17 cellular contexts compared by ENCODE assay signal in genomic region chr6:2979819-2980464, GRCh38. TPM values are rescaled to one million over a fixed set of nuclear protein-coding genes. Genes with fewer than 3 reads are reported as not detected.
A peak's percentile ranks its signal among the peaks of the same experiment; 100 is the strongest.
DNase-seq lines count a peak whose midpoint lies in the region; ATAC-seq and TF ChIP-seq lines count a peak whose summit lies in the region.
"Had no signal": no experiment of that assay in that cellular context is flagged by ENCODE, and none has a peak within 500 bp of the region (broad histone marks: within the 10 kb centered on the region; RNA-seq: fewer than 3 reads in every experiment).

No MANE protein-coding gene starts in this region.

- H3K27ac ChIP-seq in body of pancreas: no peak overlapping the region
- peak overlapping the region in 1 of 2 donors; percentile 84 for H3K27ac ChIP-seq in left lung
- H3K27ac ChIP-seq in stomach: peak overlapping the region; percentile 64 to 84 (median 68)
- H3K27ac ChIP-seq in dorsolateral prefrontal cortex: no peak overlapping the region
- H3K27ac ChIP-seq: SK-N-MC had no signal

- no peaks in the 10 kb centered on the region for H3K9me3 ChIP-seq in body of pancreas
- H3K9me3 ChIP-seq in left lung: no peaks in the 10 kb centered on the region
- no peaks in the 10 kb centered on the region for H3K9me3 ChIP-seq in stomach
- H3K9me3 ChIP-seq: gastroesophageal sphincter had no signal

- peak; percentile 89 for DNase-seq in NCI-H226
- no peak for DNase-seq in body of pancreas
- no peak for DNase-seq in left lung
- no peak for DNase-seq in stomach
- no peak for DNase-seq in glomerular visceral epithelial cell (ENCODE audit: extremely low spot score)
- no peak for DNase-seq in dorsolateral prefrontal cortex
- DNase-seq: activated CD4-positive, alpha-beta memory T cell treated with anti-CD3 and anti-CD28 coated beads for 36 hours; activated effector memory CD4-positive, alpha-beta T cell treated with Interleukin-2 at 50 U/mL for 16 hours; anterior cingulate cortex; C1 segment of cervical spinal cord; cortex of kidney; NCI-H1105 treated with DMSO at 0.1 percent for 48 hours; stimulated activated naive CD4-positive, alpha-beta T cell had no signal

- peak; percentile 27 for ATAC-seq in body of pancreas
- peak; percentile 65 for ATAC-seq in left lung
- ATAC-seq in HG03378 (IDR thresholded peaks at IDR 0.05; ENCODE audit: unreplicated experiment): no peak
- ATAC-seq: gastroesophageal sphincter had no signal

- H3K4me3 ChIP-seq in body of pancreas (no peak overlapping the region), left lung (no peak overlapping the region), stomach (no peak overlapping the region), dorsolateral prefrontal cortex (no peak overlapping the region)
- H3K4me3 ChIP-seq: gastroesophageal sphincter, SK-N-MC, skin epidermis had no signal

- H3K4me1 ChIP-seq in body of pancreas (no peaks in the 10 kb centered on the region), left lung (peaks cover 10 to 41% of the 10 kb centered on the region in 2 donors), stomach (peaks cover 16 to 45% (median 26%) of the 10 kb centered on the region in 4 donors)

- no peak for TF ChIP-seq POLR2A in body of pancreas (IDR thresholded peaks at IDR 0.05)
- no peak for TF ChIP-seq POLR2A in stomach (IDR thresholded peaks at IDR 0.05)

- H3K27me3 ChIP-seq in body of pancreas (no peaks in the 10 kb centered on the region), left lung (no peaks in the 10 kb centered on the region), stomach (no peaks in the 10 kb centered on the region), dorsolateral prefrontal cortex (no peaks in the 10 kb centered on the region)
- H3K27me3 ChIP-seq: gastroesophageal sphincter had no signal

- TF ChIP-seq CTCF in body of pancreas (IDR thresholded peaks at IDR 0.05) (no peak), left lung (IDR thresholded peaks at IDR 0.05) (no peak), stomach (IDR thresholded peaks at IDR 0.05) (no peak), dorsolateral prefrontal cortex (IDR thresholded peaks at IDR 0.05 in 54 of 56, conservative IDR thresholded peaks at IDR 0.05 in 2 of 56; ENCODE audit: low read depth in 1 of 56, partially characterized antibody in 56 of 56) (no peak)

- TF ChIP-seq EP300 in stomach (IDR thresholded peaks at IDR 0.05): no peak

- H3K36me3 ChIP-seq in body of pancreas (replicated peaks in 1 of 2; ENCODE audit: insufficient read depth in 1 of 2, low read depth in 2 of 2) (no peaks in the 10 kb centered on the region), left lung (no peaks in the 10 kb centered on the region), stomach (no peaks in the 10 kb centered on the region)
- H3K36me3 ChIP-seq: gastroesophageal sphincter had no signal

- intact Hi-C loops in body of pancreas (cut with DNase I): loop anchor here (5.0 kb wide), 1 partner anchor 33 kb away; no protein-coding TSS in a partner anchor
- intact Hi-C loops in left lung (cut with DNase I): no loop called here
- intact Hi-C loops in stomach (cut with DNase I; ENCODE audit: low total_unique reads): no loop called here
- intact Hi-C loops in dorsolateral prefrontal cortex (cut with DNase I): loop anchor here in 1 of 2 donors (10.0 kb wide), 1 partner anchor 45 kb away; no protein-coding TSS in a partner anchor

- 35 to 36% methylated on average over 2 of the region's 2 CpGs for WGBS in body of pancreas, 2 donors
- WGBS in stomach, 5 donors: 26 to 46% (median 34%) methylated on average over 2 of the region's 2 CpGs

RNA-seq across cellular contexts. Expression of gene SERPINB6, which starts 8.6 kb away (rescaled TPM):
- total RNA-seq in body of pancreas (100 to 1,000 TPM; 113 to 147 TPM), left lung (100 to 1,000 TPM in 1 of 2 donors, 10 to 100 TPM in 1; 99.3 to 134 TPM), stomach (100 to 1,000 TPM in 4 of 5 donors, 10 to 100 TPM in 1; 79.1 to 208 (median 160) TPM), dorsolateral prefrontal cortex (100 to 1,000 TPM in 6 of 120 experiments, 10 to 100 TPM in 114; 44.0 to 114 (median 69.4) TPM)
- polyA plus RNA-seq in stomach: 100 to 1,000 TPM in 2 of 3 donors, 10 to 100 TPM in 1; 93.1 to 281 (median 144) TPM

RNA-seq across cellular contexts. Expression of gene NQO2, which starts 19.8 kb away (rescaled TPM):
- total RNA-seq in body of pancreas: 10 to 100 TPM in 1 of 2 donors, 1 to 10 TPM in 1; 7.3 to 17.1 TPM
- total RNA-seq in left lung: 10 to 100 TPM; 22.0 to 55.8 TPM
- total RNA-seq in stomach: 10 to 100 TPM in 1 of 5 donors, 1 to 10 TPM in 2, under 1 TPM in 1, not detected in 1; 0.87 to 35.5 (median 5.5) TPM
- polyA plus RNA-seq in stomach: 10 to 100 TPM; 28.3 to 43.1 (median 41.9) TPM
- 100 to 1,000 TPM in 3 of 120 experiments, 10 to 100 TPM in 117; 27.5 to 103 (median 66.8) TPM for total RNA-seq in dorsolateral prefrontal cortex

Comparison
In these comparisons a context has a peak if more than half of its experiments do, and no peak if none do; other contexts are left out.
1. H3K27ac ChIP-seq: peak in stomach (5 of 5); none in body of pancreas (0 of 4) and dorsolateral prefrontal cortex (0 of 59).